Comparison of ENCODE assay signal across 25 cellular contexts in the genomic region with DNA sequence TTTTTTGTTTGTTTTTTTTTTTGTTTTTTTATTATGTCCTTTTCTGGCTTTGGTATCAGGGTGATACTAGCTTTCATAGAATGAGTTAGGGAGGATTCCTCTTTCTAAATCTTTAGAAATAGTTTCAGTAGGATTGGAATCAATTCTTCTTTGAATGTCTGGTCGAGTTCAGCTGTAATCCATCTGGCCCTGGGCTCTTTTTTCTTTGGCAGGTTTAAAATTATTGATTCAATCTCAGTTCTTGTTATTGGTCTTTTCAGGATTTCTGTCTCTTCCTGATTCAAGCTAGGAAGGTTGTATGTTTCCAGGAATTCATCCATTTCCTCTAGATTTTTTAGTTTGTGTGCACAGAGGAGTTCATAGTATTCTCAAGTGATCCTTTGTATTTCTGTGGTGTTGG.
"Had no signal": no experiment of that assay in that cellular context is flagged by ENCODE, and none has a peak within 500 bp of the region (broad histone marks: within the 10 kb centered on the region; RNA-seq: fewer than 3 reads in every experiment).

No MANE protein-coding gene starts in this region.

- DNase-seq: hippocampal formation; islet precursor cell; left cardiac atrium; left lung; lower lobe of right lung; mammary epithelial cell; mesenchymal stem cell; naive B cell; nucleus accumbens; pancreas; posterior cingulate gyrus; retina; right cardiac atrium; stimulated activated CD4-positive, alpha-beta T cell treated with anti-CD3 and anti-CD28 coated beads, Interleukin-1b, Interleukin-23, amount 100 ng/mL, for 48 hours; stimulated activated CD4-positive, alpha-beta T cell treated with anti-CD3 and anti-CD28 coated beads, Interleukin-2, amount 100 ng/mL, for 48 hours; stimulated activated CD4-positive, alpha-beta T cell treated with anti-CD3 and anti-CD28 coated beads, Interleukin-4, amount 100 ng/mL, for 4 hours; stimulated activated CD8-positive, alpha-beta memory T cell treated with anti-CD3 and anti-CD28 coated beads, Interleukin-4, amount 100 ng/mL, for 48 hours; stimulated activated naive CD4-positive, alpha-beta T cell treated with Interleukin-2 at 50 U/mL for 16 hours; stimulated activated naive CD8-positive, alpha-beta T cell treated with anti-CD3 and anti-CD28 coated beads, Interleukin-15, amount 100 ng/mL, for 72 hours; substantia nigra; uterus had no signal

- H3K4me1 Mint-ChIP-seq: naive B cell; neural crest cell; stimulated activated memory B cell treated with anti-CD40 and anti-IgM and Interleukin-4, amounts not matched to agents 10 μg/mL and 1 μg/mL and 100 μg/mL, for 72 hours had no signal

- H3K27ac Mint-ChIP-seq: nephron; stimulated activated memory B cell treated with anti-CD40 and anti-IgM and Interleukin-4, amounts not matched to agents 10 μg/mL and 1 μg/mL and 100 μg/mL, for 72 hours; type B pancreatic cell had no signal

- H3K36me3 Mint-ChIP-seq: stimulated activated memory B cell treated with anti-CD40 and anti-IgM and Interleukin-4, amounts not matched to agents 10 μg/mL and 1 μg/mL and 100 μg/mL, for 72 hours had no signal

- ATAC-seq: left cardiac atrium; left lung; lower lobe of right lung; pancreas; right cardiac atrium; stimulated activated memory B cell treated with anti-CD40 and anti-IgM and Interleukin-4, amounts not matched to agents 10 μg/mL and 1 μg/mL and 100 μg/mL, for 72 hours; stimulated activated naive CD8-positive, alpha-beta T cell treated with anti-CD3 and anti-CD28 coated beads, Interleukin-15, amount 100 ng/mL, for 72 hours had no signal

- H3K4me3 Mint-ChIP-seq: naive B cell; nephron; neural crest cell; stimulated activated memory B cell treated with anti-CD40 and anti-IgM and Interleukin-4, amounts not matched to agents 10 μg/mL and 1 μg/mL and 100 μg/mL, for 72 hours; stimulated activated naive CD8-positive, alpha-beta T cell treated with anti-CD3 and anti-CD28 coated beads, Interleukin-15, amount 100 ng/mL, for 72 hours; type B pancreatic cell had no signal

- H3K27me3 Mint-ChIP-seq: naive B cell; stimulated activated naive CD8-positive, alpha-beta T cell treated with anti-CD3 and anti-CD28 coated beads, Interleukin-15, amount 100 ng/mL, for 72 hours; type B pancreatic cell had no signal
